In the genomic region with DNA sequence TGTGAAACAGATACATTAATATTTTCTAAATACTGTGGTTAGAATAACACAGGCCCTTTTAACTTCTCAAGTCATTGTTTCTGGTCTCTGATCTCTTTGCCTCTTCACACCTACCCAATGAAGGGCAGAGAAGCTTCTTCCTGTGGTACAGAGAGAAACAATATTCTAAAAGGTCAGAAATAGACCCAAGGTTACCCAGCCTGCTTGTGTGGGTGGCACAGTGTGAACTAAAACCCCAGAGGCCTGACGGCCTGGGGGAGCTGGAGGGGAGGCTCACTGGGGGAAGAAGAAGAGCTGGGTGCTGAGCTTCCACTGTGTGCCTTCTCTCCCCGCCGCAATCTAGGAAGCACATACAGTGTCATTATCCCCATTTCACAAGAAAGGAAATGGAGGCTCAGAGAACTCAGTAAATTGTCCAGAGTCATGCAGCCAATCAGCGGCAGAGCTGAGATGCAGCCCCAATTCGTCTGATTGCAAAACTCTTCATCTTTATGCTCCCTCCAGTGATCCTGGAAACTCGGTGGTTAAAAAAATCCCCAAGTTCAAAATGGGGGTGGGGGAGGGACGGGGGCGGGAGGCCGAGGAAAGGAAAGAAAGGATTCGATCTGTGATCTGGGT, we compare ENCODE assay signal across 8 cellular contexts.
A peak's percentile ranks its signal among the peaks of the same experiment; 100 is the strongest.
DNase-seq lines count a peak whose midpoint lies in the region; ATAC-seq, FAIRE-seq and TF ChIP-seq lines count a peak whose summit lies in the region.

No MANE protein-coding gene starts in this region.

- H3K14ac ChIP-seq in mesenchymal stem cell (ENCODE audit: low read length in 2 of 2), result peak overlapping the region in 1 of 2 experiments; percentile 46

- H3K9me3 ChIP-seq in mesenchymal stem cell (ENCODE audit: control insufficient read depth, low read length), result no peaks in the 10 kb centered on the region

- no peak overlapping the region for H2BK5ac ChIP-seq in mesenchymal stem cell (ENCODE audit: low read depth, low read length, poor library complexity, severe bottlenecking)

- H4K91ac ChIP-seq in mesenchymal stem cell (ENCODE audit: low read length), result peak overlapping the region; percentile 25

- H3K23ac ChIP-seq in mesenchymal stem cell (ENCODE audit: low read length in 2 of 2), result no peak overlapping the region

- peak overlapping the region; percentile 92 for H4K8ac ChIP-seq in mesenchymal stem cell (ENCODE audit: low read length)

- DNase-seq in MV-4-11 (lab: John Stamatoyannopoulos, UW), result peak; percentile 78
- DNase-seq in mesenchymal stem cell, result no peak
- no peak for DNase-seq in frontal cortex (ENCODE audit: low spot score in 2 of 2)
- no peak for DNase-seq in DMS153 (lab: John Stamatoyannopoulos, UW)
- no peak for DNase-seq in substantia nigra (lab: John Stamatoyannopoulos, UW)
- DNase-seq in occipital lobe (lab: John Stamatoyannopoulos, UW), result no peak

- peak overlapping the region; percentile 69 for H3K9ac ChIP-seq in mesenchymal stem cell (ENCODE audit: low read length)

- H2BK120ac ChIP-seq in mesenchymal stem cell (ENCODE audit: low read depth, low read length), result peak overlapping the region; percentile 22

- peak overlapping the region in 1 of 2 experiments; percentile 81 for H3K4ac ChIP-seq in mesenchymal stem cell (ENCODE audit: low read depth in 1 of 2, low read length in 2 of 2)

- H3K27ac ChIP-seq in mesenchymal stem cell (ENCODE audit: low read length, poor library complexity, severe bottlenecking) (no peak overlapping the region), substantia nigra (ENCODE audit: low read depth, low read length, poor library complexity, severe bottlenecking) (no peak overlapping the region)

- peak overlapping the region; percentile 90 for H2BK15ac ChIP-seq in mesenchymal stem cell (ENCODE audit: low read depth, poor library complexity, severe bottlenecking)

- no peaks in the 10 kb centered on the region for H3K27me3 ChIP-seq in mesenchymal stem cell (ENCODE audit: control insufficient read depth in 1 of 2, insufficient read depth in 1 of 2, low read length in 2 of 2)

- peak; percentile 58 for ATAC-seq in GM21381 (IDR thresholded peaks at IDR 0.05; ENCODE audit: unreplicated experiment)

- H3K36me3 ChIP-seq in mesenchymal stem cell (ENCODE audit: control insufficient read depth in 1 of 2, insufficient read depth in 2 of 2, low read depth in 1 of 2, low read length in 2 of 2), result no peaks in the 10 kb centered on the region

- peak overlapping the region in 1 of 2 experiments; percentile 63 for H3K4me3 ChIP-seq in mesenchymal stem cell (ENCODE audit: insufficient read depth in 1 of 2, low read depth in 1 of 2, low read length in 2 of 2)

- H2AK5ac ChIP-seq in mesenchymal stem cell (ENCODE audit: low read length, severe bottlenecking), result peak overlapping the region; percentile 33

- no peak overlapping the region for H3K4me2 ChIP-seq in mesenchymal stem cell (ENCODE audit: low read length, poor library complexity, severe bottlenecking)

- peak; percentile 12 for TF ChIP-seq POLR2A in GM10847 (IDR thresholded peaks at IDR 0.05; ENCODE audit: extremely low read depth, insufficient read length)

- FAIRE-seq in frontal cortex (lab: Jason Lieb, UNC), result no peak

- H2AFZ ChIP-seq in mesenchymal stem cell (ENCODE audit: low read depth, low read length), result no peak overlapping the region

- 26% methylated on average over 7 of the region's 10 CpGs for WGBS in mesenchymal stem cell

- peaks cover 22% of the 10 kb centered on the region for H3K4me1 ChIP-seq in mesenchymal stem cell (ENCODE audit: control insufficient read depth, insufficient read depth, low read depth, low read length)

- no peaks in the 10 kb centered on the region for H3K79me1 ChIP-seq in mesenchymal stem cell (replicated peaks; ENCODE audit: low read length, poor library complexity, severe bottlenecking)

- peak overlapping the region; percentile 8 to 83 for H3K18ac ChIP-seq in mesenchymal stem cell (ENCODE audit: low read depth in 1 of 2, low read length in 2 of 2)

- peak overlapping the region; percentile 86 to 87 for H2BK12ac ChIP-seq in mesenchymal stem cell (ENCODE audit: low read length in 2 of 2)
